Comparison of ENCODE assay signal across 13 cellular contexts in the genomic region with DNA sequence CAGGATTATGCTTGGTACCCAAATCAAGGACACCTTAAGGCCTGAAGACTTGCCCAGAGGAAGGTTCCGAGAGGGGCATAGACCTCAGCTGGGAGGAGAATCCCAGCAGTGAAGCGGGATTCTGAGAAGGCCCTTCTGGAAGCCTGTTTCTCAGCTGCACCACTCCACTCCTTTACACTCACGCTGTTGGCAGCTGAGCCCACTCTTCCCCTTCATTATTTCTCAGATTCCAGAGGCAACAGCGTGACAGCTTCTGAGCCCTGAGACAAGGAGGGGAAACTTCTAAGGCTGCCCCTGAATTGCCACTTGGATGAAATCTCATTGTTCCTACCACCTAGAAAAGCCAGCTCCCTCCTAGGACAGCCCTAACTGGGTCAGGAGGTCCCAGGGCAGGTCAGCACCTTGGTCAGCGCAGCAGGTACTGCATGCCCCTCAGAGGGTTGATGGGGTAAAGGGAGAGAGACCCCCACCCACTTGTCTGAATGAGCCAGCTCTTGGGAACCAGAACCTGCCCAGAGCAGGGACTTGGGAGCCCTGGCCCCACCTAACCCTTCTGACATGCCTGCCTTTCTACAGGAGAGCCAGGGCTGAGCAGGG.
"Had no signal": no experiment of that assay in that cellular context is flagged by ENCODE, and none has a peak within 500 bp of the region (broad histone marks: within the 10 kb centered on the region; RNA-seq: fewer than 3 reads in every experiment).

No MANE protein-coding gene starts in this region.

- H3K27me3 ChIP-seq: breast epithelium, dorsolateral prefrontal cortex, foreskin keratinocyte, tibial nerve had no signal

- H3K27ac ChIP-seq: breast epithelium, dorsolateral prefrontal cortex, foreskin keratinocyte, tibial nerve had no signal

- H3K4me3 ChIP-seq: breast epithelium, dorsolateral prefrontal cortex, tibial nerve had no signal

- H3K36me3 ChIP-seq: breast epithelium had no signal

- H3K9me3 ChIP-seq: breast epithelium, tibial nerve had no signal

- H3K4me3 Mint-ChIP-seq: activated naive CD8-positive, alpha-beta T cell treated with anti-CD3 and anti-CD28 coated beads for 36 hours; activated T-cell treated with anti-CD3 and anti-CD28 coated beads, Interleukin-2, amount 50 U/mL, for 4 hours; natural killer cell; T-helper 2 cell treated with Interferon-gamma antibody and Interleukin-4, amounts not matched to agents 5 μg/mL and 100 μg/mL, for 36 hours had no signal

- DNase-seq: activated CD4-positive, alpha-beta T cell treated with anti-CD3 and anti-CD28 coated beads for 1 hour; activated CD4-positive, alpha-beta T cell treated with anti-CD3 and anti-CD28 coated beads, Interleukin-2, amount 50 U/mL, for 48 hours; activated gamma-delta T cell; activated naive CD8-positive, alpha-beta T cell treated with anti-CD3 and anti-CD28 coated beads for 36 hours; activated T-cell treated with anti-CD3 and anti-CD28 coated beads, Interleukin-2, amount 50 U/mL, for 4 hours; foreskin keratinocyte; mammary epithelial cell; natural killer cell had no signal

- ATAC-seq: activated T-cell treated with anti-CD3 and anti-CD28 coated beads, Interleukin-2, amount 50 U/mL, for 4 hours; foreskin keratinocyte; left lobe of liver; natural killer cell had no signal

- H3K4me1 Mint-ChIP-seq: activated naive CD8-positive, alpha-beta T cell treated with anti-CD3 and anti-CD28 coated beads for 36 hours; natural killer cell had no signal

- H3K4me1 ChIP-seq: foreskin keratinocyte had no signal

- H3K36me3 Mint-ChIP-seq: activated naive CD8-positive, alpha-beta T cell treated with anti-CD3 and anti-CD28 coated beads for 36 hours; natural killer cell had no signal

- H3K27ac Mint-ChIP-seq: activated naive CD8-positive, alpha-beta T cell treated with anti-CD3 and anti-CD28 coated beads for 36 hours; natural killer cell; T-helper 2 cell treated with Interferon-gamma antibody and Interleukin-4, amounts not matched to agents 5 μg/mL and 100 μg/mL, for 36 hours had no signal

- H3K9me3 Mint-ChIP-seq: activated naive CD8-positive, alpha-beta T cell treated with anti-CD3 and anti-CD28 coated beads for 36 hours; activated T-cell treated with anti-CD3 and anti-CD28 coated beads, Interleukin-2, amount 50 U/mL, for 4 hours; natural killer cell; T-helper 2 cell treated with Interferon-gamma antibody and Interleukin-4, amounts not matched to agents 5 μg/mL and 100 μg/mL, for 36 hours had no signal
